ENCODE assay signal across 8 cellular contexts in the genomic region with DNA sequence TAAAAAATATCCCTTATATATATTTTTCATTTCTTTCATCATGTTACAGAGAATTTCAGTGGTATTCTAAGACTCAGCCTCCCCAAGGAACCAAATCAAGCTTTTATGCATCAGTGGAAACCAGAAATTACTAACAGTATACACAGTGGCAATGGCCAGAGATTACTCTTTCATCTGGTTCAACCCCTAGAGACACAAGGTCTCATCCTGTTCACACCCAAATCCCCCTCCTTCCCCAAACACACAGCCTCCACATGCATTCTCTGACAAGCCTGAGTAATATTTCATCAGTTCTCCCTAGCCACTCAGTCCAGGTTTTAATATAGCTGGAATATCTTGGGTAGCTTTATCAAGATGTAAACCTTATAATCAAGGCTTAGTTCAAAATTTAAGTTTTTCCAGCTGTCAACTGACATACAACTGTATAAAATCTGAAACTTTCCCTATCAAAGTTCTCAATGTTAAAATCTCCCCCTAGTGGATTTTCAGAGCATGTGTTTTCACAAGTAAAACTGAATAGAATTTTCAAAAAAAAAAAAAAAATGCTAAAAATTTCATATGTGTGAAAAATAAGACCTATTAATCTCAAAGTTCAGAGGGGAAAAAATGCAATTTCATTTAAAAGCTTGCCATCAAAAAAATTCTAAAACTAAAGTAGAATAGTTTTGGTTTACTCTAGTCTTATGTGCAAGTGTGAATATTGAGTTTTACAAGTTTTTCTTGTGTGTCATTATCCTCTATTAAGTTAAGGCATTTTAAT. TPM values are rescaled to one million over a fixed set of nuclear protein-coding genes. Genes with fewer than 3 reads are reported as not detected.
A peak's percentile ranks its signal among the peaks of the same experiment; 100 is the strongest.
DNase-seq lines count a peak whose midpoint lies in the region; ATAC-seq, FAIRE-seq and TF ChIP-seq lines count a peak whose summit lies in the region.

No MANE protein-coding gene starts in this region.

- H3K4me1 ChIP-seq in tibial artery: peaks cover 0 to 2% (median 0%) of the 10 kb centered on the region in 4 donors

- H3K9me3 Mint-ChIP-seq in activated T-cell treated with anti-CD3 and anti-CD28 coated beads, Interleukin-2, amount 50 U/mL, for 72 hours: no peaks in the 10 kb centered on the region
- no peaks in the 10 kb centered on the region for H3K9me3 Mint-ChIP-seq in activated T-cell treated with anti-CD3 and anti-CD28 coated beads, Interleukin-2, amount 50 U/mL, for 4 hours
- peaks cover 9% of the 10 kb centered on the region for H3K9me3 Mint-ChIP-seq in glutamatergic neuron (ENCODE audit: unreplicated experiment)
- H3K9me3 Mint-ChIP-seq in stimulated activated memory B cell treated with anti-CD40 and anti-IgM and Interleukin-4, amounts not matched to agents 10 μg/mL and 1 μg/mL and 100 μg/mL, for 72 hours: peaks cover 6% of the 10 kb centered on the region

- H3K27me3 Mint-ChIP-seq in activated T-cell treated with anti-CD3 and anti-CD28 coated beads, Interleukin-2, amount 50 U/mL, for 72 hours (ENCODE audit: low read depth): no peaks in the 10 kb centered on the region
- no peaks in the 10 kb centered on the region for H3K27me3 Mint-ChIP-seq in activated T-cell treated with anti-CD3 and anti-CD28 coated beads, Interleukin-2, amount 50 U/mL, for 4 hours (ENCODE audit: low read depth)
- H3K27me3 Mint-ChIP-seq in glutamatergic neuron (ENCODE audit: unreplicated experiment): peaks cover 2% of the 10 kb centered on the region
- H3K27me3 Mint-ChIP-seq in stimulated activated memory B cell treated with anti-CD40 and anti-IgM and Interleukin-4, amounts not matched to agents 10 μg/mL and 1 μg/mL and 100 μg/mL, for 72 hours: no peaks in the 10 kb centered on the region

- no peak overlapping the region for H3K4me3 ChIP-seq in tibial artery

- H3K9me3 ChIP-seq in tibial artery: no peaks in the 10 kb centered on the region

- H3K36me3 Mint-ChIP-seq in activated T-cell treated with anti-CD3 and anti-CD28 coated beads, Interleukin-2, amount 50 U/mL, for 72 hours (ENCODE audit: insufficient read depth in 2 of 2): no peaks in the 10 kb centered on the region
- H3K36me3 Mint-ChIP-seq in activated T-cell treated with anti-CD3 and anti-CD28 coated beads, Interleukin-2, amount 50 U/mL, for 4 hours (ENCODE audit: insufficient read depth): no peaks in the 10 kb centered on the region
- H3K36me3 Mint-ChIP-seq in glutamatergic neuron (ENCODE audit: unreplicated experiment): no peaks in the 10 kb centered on the region
- H3K36me3 Mint-ChIP-seq in stimulated activated memory B cell treated with anti-CD40 and anti-IgM and Interleukin-4, amounts not matched to agents 10 μg/mL and 1 μg/mL and 100 μg/mL, for 72 hours: no peaks in the 10 kb centered on the region

- H3K36me3 ChIP-seq in tibial artery: no peaks in the 10 kb centered on the region

- intact Hi-C loops in tibial artery (cut with DNase I; ENCODE audit: low total_unique reads): loop anchor here (5.0 kb wide), 1 partner anchor 210 kb away; no protein-coding TSS in a partner anchor

- DNase-seq in activated T-cell treated with anti-CD3 and anti-CD28 coated beads, Interleukin-2, amount 50 U/mL, for 72 hours: no peak
- DNase-seq in activated T-cell treated with anti-CD3 and anti-CD28 coated beads, Interleukin-2, amount 50 U/mL, for 4 hours: no peak
- peak; percentile 7 for DNase-seq in RCC 7860 (ENCODE audit: low spot score)
- no peak for DNase-seq in glutamatergic neuron
- DNase-seq in tibial artery: no peak
- DNase-seq in GM20000 (ENCODE audit: low spot score): no peak

- no peak overlapping the region for H3K27ac ChIP-seq in tibial artery

- peaks cover 5% of the 10 kb centered on the region for H3K4me1 Mint-ChIP-seq in activated T-cell treated with anti-CD3 and anti-CD28 coated beads, Interleukin-2, amount 50 U/mL, for 72 hours (ENCODE audit: low read depth)
- H3K4me1 Mint-ChIP-seq in activated T-cell treated with anti-CD3 and anti-CD28 coated beads, Interleukin-2, amount 50 U/mL, for 4 hours (ENCODE audit: low read depth): peaks cover 8% of the 10 kb centered on the region
- H3K4me1 Mint-ChIP-seq in glutamatergic neuron (ENCODE audit: low read depth, unreplicated experiment): peaks cover 20% of the 10 kb centered on the region
- H3K4me1 Mint-ChIP-seq in stimulated activated memory B cell treated with anti-CD40 and anti-IgM and Interleukin-4, amounts not matched to agents 10 μg/mL and 1 μg/mL and 100 μg/mL, for 72 hours: no peaks in the 10 kb centered on the region

- ATAC-seq in activated T-cell treated with anti-CD3 and anti-CD28 coated beads, Interleukin-2, amount 50 U/mL, for 72 hours (replicated peaks in 1 of 2): peak; percentile 36 to 67
- ATAC-seq in activated T-cell treated with anti-CD3 and anti-CD28 coated beads, Interleukin-2, amount 50 U/mL, for 4 hours: no peak
- ATAC-seq in HG02885 (IDR thresholded peaks at IDR 0.05; ENCODE audit: poor library complexity, unreplicated experiment): no peak
- ATAC-seq in stimulated activated memory B cell treated with anti-CD40 and anti-IgM and Interleukin-4, amounts not matched to agents 10 μg/mL and 1 μg/mL and 100 μg/mL, for 72 hours: no peak

- H3K27me3 ChIP-seq in tibial artery: no peaks in the 10 kb centered on the region

- FAIRE-seq in RCC 7860 (lab: Jason Lieb, UNC): peak; percentile 20

- TF ChIP-seq CTCF in glutamatergic neuron (IDR thresholded peaks at IDR 0.05; ENCODE audit: partially characterized antibody, unreplicated experiment) (peak; percentile 90), tibial artery (IDR thresholded peaks at IDR 0.05) (peak; percentile 42 to 55), GM20000 (IDR thresholded peaks at IDR 0.05; ENCODE audit: extremely low read depth, missing control alignments) (no peak)

- H3K4me3 Mint-ChIP-seq in activated T-cell treated with anti-CD3 and anti-CD28 coated beads, Interleukin-2, amount 50 U/mL, for 72 hours: no peak overlapping the region
- no peak overlapping the region for H3K4me3 Mint-ChIP-seq in activated T-cell treated with anti-CD3 and anti-CD28 coated beads, Interleukin-2, amount 50 U/mL, for 4 hours
- no peak overlapping the region for H3K4me3 Mint-ChIP-seq in glutamatergic neuron (ENCODE audit: unreplicated experiment)
- H3K4me3 Mint-ChIP-seq in stimulated activated memory B cell treated with anti-CD40 and anti-IgM and Interleukin-4, amounts not matched to agents 10 μg/mL and 1 μg/mL and 100 μg/mL, for 72 hours: no peak overlapping the region

- no peak overlapping the region for H3K27ac Mint-ChIP-seq in activated T-cell treated with anti-CD3 and anti-CD28 coated beads, Interleukin-2, amount 50 U/mL, for 72 hours
- H3K27ac Mint-ChIP-seq in glutamatergic neuron (ENCODE audit: unreplicated experiment): no peak overlapping the region
- H3K27ac Mint-ChIP-seq in stimulated activated memory B cell treated with anti-CD40 and anti-IgM and Interleukin-4, amounts not matched to agents 10 μg/mL and 1 μg/mL and 100 μg/mL, for 72 hours: no peak overlapping the region

RNA-seq across cellular contexts. Expression of a gene that starts 10.5 kb away (rescaled TPM):
- not detected for total RNA-seq in activated T-cell treated with anti-CD3 and anti-CD28 coated beads, Interleukin-2, amount 50 U/mL, for 72 hours
- not detected for total RNA-seq in activated T-cell treated with anti-CD3 and anti-CD28 coated beads, Interleukin-2, amount 50 U/mL, for 4 hours
- 8.2 TPM for total RNA-seq in glutamatergic neuron (ENCODE audit: unreplicated experiment)

RNA-seq across cellular contexts. Expression of a gene that starts 58.7 kb away (rescaled TPM):
- total RNA-seq in activated T-cell treated with anti-CD3 and anti-CD28 coated beads, Interleukin-2, amount 50 U/mL, for 72 hours: not detected
- total RNA-seq in activated T-cell treated with anti-CD3 and anti-CD28 coated beads, Interleukin-2, amount 50 U/mL, for 4 hours: under 1 TPM in 1 of 3 donors, not detected in 2; 0.10 TPM
- 0.96 TPM for total RNA-seq in glutamatergic neuron (ENCODE audit: unreplicated experiment)

Comparison
In these comparisons a context has a peak if more than half of its experiments do, and no peak if none do; other contexts are left out.
1. ATAC-seq: peak in activated T-cell treated with anti-CD3 and anti-CD28 coated beads, Interleukin-2, amount 50 U/mL, for 72 hours (2 of 2); none in activated T-cell treated with anti-CD3 and anti-CD28 coated beads, Interleukin-2, amount 50 U/mL, for 4 hours (0 of 2), HG02885 (single experiment) and stimulated activated memory B cell treated with anti-CD40 and anti-IgM and Interleukin-4, amounts not matched to agents 10 μg/mL and 1 μg/mL and 100 μg/mL, for 72 hours (single experiment).